Comparison of ENCODE assay signal across 21 cellular contexts in the genomic region with DNA sequence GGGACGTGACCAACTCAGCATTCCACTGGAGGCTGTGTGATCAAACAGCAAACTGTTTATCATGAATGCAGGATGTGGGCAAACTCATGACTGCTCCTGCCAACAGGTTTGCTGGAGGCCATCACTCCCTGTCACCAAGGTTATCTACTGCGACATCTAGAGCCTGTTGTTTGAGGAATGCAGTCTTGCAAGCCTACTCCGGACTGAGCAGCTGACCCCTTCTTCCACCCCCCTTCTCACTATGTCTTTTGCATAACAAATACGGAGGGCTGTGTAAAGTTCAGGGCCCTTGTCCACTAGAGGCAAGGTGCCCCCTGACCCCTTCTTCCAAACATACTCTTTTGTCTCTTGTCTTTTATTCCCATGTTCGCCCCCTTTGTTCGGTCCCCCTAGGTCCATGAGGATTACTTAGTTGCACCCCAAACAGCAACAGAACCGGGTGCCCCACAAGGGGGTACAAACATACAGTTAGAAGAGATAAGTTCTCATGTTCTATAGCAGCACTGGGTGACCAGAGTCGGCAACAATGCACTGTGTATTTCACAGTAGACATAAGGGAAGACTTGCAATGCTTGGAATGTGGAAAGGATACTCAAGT. TPM values are rescaled to one million over a fixed set of nuclear protein-coding genes. Genes with fewer than 3 reads are reported as not detected.
DNase-seq lines count a peak whose midpoint lies in the region; ATAC-seq lines count a peak whose summit lies in the region.
"Had no signal": no experiment of that assay in that cellular context is flagged by ENCODE, and none has a peak within 500 bp of the region (broad histone marks: within the 10 kb centered on the region; RNA-seq: fewer than 3 reads in every experiment).

No MANE protein-coding gene starts in this region.

- H3K9me3 ChIP-seq in naive thymus-derived CD4-positive, alpha-beta T cell (ENCODE audit: control insufficient read depth in 2 of 3, low read length in 3 of 3): no peaks in the 10 kb centered on the region
- H3K9me3 ChIP-seq in Karpas-422 (ENCODE audit: low read length): no peaks in the 10 kb centered on the region; the same call in 1 of the 2 replicates
- H3K9me3 ChIP-seq: adrenal gland, colonic mucosa, ovary, right lobe of liver had no signal

- H3K4me3 ChIP-seq in naive thymus-derived CD4-positive, alpha-beta T cell (ENCODE audit: low read length): no peak overlapping the region
- no peak overlapping the region for H3K4me3 ChIP-seq in Karpas-422 (ENCODE audit: low read length)
- H3K4me3 ChIP-seq: adrenal gland, colonic mucosa, ovary, right lobe of liver had no signal

- H3K27me3 ChIP-seq in naive thymus-derived CD4-positive, alpha-beta T cell (ENCODE audit: control insufficient read depth in 2 of 2, insufficient read depth in 2 of 2, low read length in 2 of 2): no peaks in the 10 kb centered on the region
- no peaks in the 10 kb centered on the region for H3K27me3 ChIP-seq in Karpas-422 (ENCODE audit: low read length)
- H3K27me3 ChIP-seq: adrenal gland, colonic mucosa, ovary, right lobe of liver had no signal

- H3K27ac ChIP-seq in naive thymus-derived CD4-positive, alpha-beta T cell (ENCODE audit: low read depth, low read length): no peak overlapping the region
- no peak overlapping the region for H3K27ac ChIP-seq in Karpas-422 (ENCODE audit: low read length)
- H3K27ac ChIP-seq: adrenal gland, colonic mucosa, ovary, right lobe of liver had no signal

- no peaks in the 10 kb centered on the region for H3K9me2 ChIP-seq in Karpas-422 (replicated peaks; ENCODE audit: insufficient read depth, low read length)

- no peaks in the 10 kb centered on the region for H3K79me2 ChIP-seq in Karpas-422 (ENCODE audit: low read length)

- POLR2A ChIA-PET in naive thymus-derived CD4-positive, alpha-beta T cell (lab: Charles Lee): no interaction called here

- no peaks in the 10 kb centered on the region for H3K4me1 Mint-ChIP-seq in activated CD8-positive, alpha-beta memory T cell treated with anti-CD3 and anti-CD28 coated beads, Interleukin-2, amount 10 ng/mL, durations not matched to agents 7 days and 5 days
- H3K4me1 Mint-ChIP-seq in naive thymus-derived CD4-positive, alpha-beta T cell: peaks cover 5 to 25% (median 5%) of the 10 kb centered on the region in 7 donors

- ATAC-seq in activated CD8-positive, alpha-beta memory T cell treated with anti-CD3 and anti-CD28 coated beads, Interleukin-2, amount 10 ng/mL, durations not matched to agents 7 days and 5 days: no peak
- ATAC-seq in naive thymus-derived CD4-positive, alpha-beta T cell: no peak
- ATAC-seq: activated CD4-positive, alpha-beta T cell treated with anti-CD3 and anti-CD28 coated beads for 36 hours; right lobe of liver had no signal

- H3K4me1 ChIP-seq in naive thymus-derived CD4-positive, alpha-beta T cell (ENCODE audit: control insufficient read depth in 2 of 2, insufficient read depth in 2 of 2, low read length in 2 of 2): no peaks in the 10 kb centered on the region
- H3K4me1 ChIP-seq in Karpas-422 (ENCODE audit: low read length): no peaks in the 10 kb centered on the region
- H3K4me1 ChIP-seq: adrenal gland, colonic mucosa, right lobe of liver had no signal

- H3K36me3 ChIP-seq in naive thymus-derived CD4-positive, alpha-beta T cell (ENCODE audit: control insufficient read depth in 2 of 3, insufficient read depth in 3 of 3, low read length in 3 of 3): peaks cover 0 to 12% (median 0%) of the 10 kb centered on the region in 3 experiments
- H3K36me3 ChIP-seq in Karpas-422 (ENCODE audit: insufficient read depth, low read length): no peaks in the 10 kb centered on the region
- H3K36me3 ChIP-seq: adrenal gland, colonic mucosa, ovary, right lobe of liver had no signal

- H3K9ac ChIP-seq in Karpas-422 (ENCODE audit: low read length): no peak overlapping the region

- intact Hi-C loops in naive thymus-derived CD4-positive, alpha-beta T cell (cut with micrococcal nuclease): no loop called here

- H4K20me1 ChIP-seq in Karpas-422 (ENCODE audit: insufficient read depth, low read depth, low read length): no peaks in the 10 kb centered on the region

- H3K27me3 Mint-ChIP-seq in activated CD8-positive, alpha-beta memory T cell treated with anti-CD3 and anti-CD28 coated beads, Interleukin-2, amount 10 ng/mL, durations not matched to agents 7 days and 5 days: no peaks in the 10 kb centered on the region
- H3K27me3 Mint-ChIP-seq in naive thymus-derived CD4-positive, alpha-beta T cell: no peaks in the 10 kb centered on the region
- H3K27me3 Mint-ChIP-seq: activated CD4-positive, alpha-beta T cell treated with anti-CD3 and anti-CD28 coated beads for 36 hours; CD4-positive, CD25-positive, alpha-beta regulatory T cell had no signal

- CTCF ChIA-PET in activated CD8-positive, alpha-beta memory T cell treated with anti-CD3 and anti-CD28 coated beads, Interleukin-2, amount 10 ng/mL, durations not matched to agents 7 days and 5 days (lab: Charles Lee): no interaction called here
- CTCF ChIA-PET in naive thymus-derived CD4-positive, alpha-beta T cell (lab: Charles Lee): interaction anchor here (0.6 kb wide), 1 partner anchor 197 kb away, joined by 3 read pairs; no protein-coding TSS in a partner anchor

- peaks cover 63% of the 10 kb centered on the region for H3K36me3 Mint-ChIP-seq in activated CD8-positive, alpha-beta memory T cell treated with anti-CD3 and anti-CD28 coated beads, Interleukin-2, amount 10 ng/mL, durations not matched to agents 7 days and 5 days
- H3K36me3 Mint-ChIP-seq in naive thymus-derived CD4-positive, alpha-beta T cell: peaks cover 15 to 63% (median 49%) of the 10 kb centered on the region in 5 donors

- H3K9me3 Mint-ChIP-seq in activated CD8-positive, alpha-beta memory T cell treated with anti-CD3 and anti-CD28 coated beads, Interleukin-2, amount 10 ng/mL, durations not matched to agents 7 days and 5 days (ENCODE audit: low read depth): peaks cover 12% of the 10 kb centered on the region
- peaks cover 0 to 19% (median 0%) of the 10 kb centered on the region in 11 donors for H3K9me3 Mint-ChIP-seq in naive thymus-derived CD4-positive, alpha-beta T cell

- H3K4me3 Mint-ChIP-seq in activated CD8-positive, alpha-beta memory T cell treated with anti-CD3 and anti-CD28 coated beads, Interleukin-2, amount 10 ng/mL, durations not matched to agents 7 days and 5 days: no peak overlapping the region
- H3K4me3 Mint-ChIP-seq in naive thymus-derived CD4-positive, alpha-beta T cell: peak overlapping the region in 1 of 10 donors; percentile 4
- H3K4me3 Mint-ChIP-seq: activated CD4-positive, alpha-beta T cell treated with anti-CD3 and anti-CD28 coated beads for 36 hours; CD4-positive, CD25-positive, alpha-beta regulatory T cell had no signal

- H2AFZ ChIP-seq in Karpas-422 (ENCODE audit: low read length): no peak overlapping the region

- H3K27ac Mint-ChIP-seq in activated CD8-positive, alpha-beta memory T cell treated with anti-CD3 and anti-CD28 coated beads, Interleukin-2, amount 10 ng/mL, durations not matched to agents 7 days and 5 days: no peak overlapping the region
- peak overlapping the region in 6 of 9 donors; percentile 0 to 79 (median 28) for H3K27ac Mint-ChIP-seq in naive thymus-derived CD4-positive, alpha-beta T cell
- H3K27ac Mint-ChIP-seq: activated CD4-positive, alpha-beta T cell treated with anti-CD3 and anti-CD28 coated beads for 36 hours; CD4-positive, CD25-positive, alpha-beta regulatory T cell had no signal

- DNase-seq in A172 (ENCODE audit: low spot score): peak; percentile 46
- peak; percentile 22 for DNase-seq in EH (ENCODE audit: low read depth)
- peak; percentile 27 for DNase-seq in activated CD8-positive, alpha-beta memory T cell treated with anti-CD3 and anti-CD28 coated beads, Interleukin-2, amount 10 ng/mL, durations not matched to agents 7 days and 5 days
- peak in 3 of 9 donors; percentile 8 to 29 (median 20) for DNase-seq in naive thymus-derived CD4-positive, alpha-beta T cell
- DNase-seq in T-helper 9 cell: no peak
- DNase-seq in Karpas-422: no peak
- DNase-seq in activated gamma-delta T cell treated with Interleukin-2 at 50 U/mL for 16 hours: no peak
- DNase-seq: activated CD4-positive, alpha-beta T cell treated with anti-CD3 and anti-CD28 coated beads for 36 hours; activated gamma-delta T cell; CD4-positive, CD25-positive, alpha-beta regulatory T cell; colonic mucosa; DMS 273 treated with DMSO at 0.1 percent for 48 hours; GOT3; MM.1S; NCI-H1436 treated with DMSO at 0.1 percent for 48 hours; NCI-H526; RPMI8226; substantia nigra had no signal

- H3K4me2 ChIP-seq in Karpas-422 (ENCODE audit: low read depth, low read length, poor library complexity, severe bottlenecking): no peak overlapping the region

RNA-seq across cellular contexts. Expression of gene MEAK7, which starts 28.7 kb away (rescaled TPM):
- total RNA-seq in A172 (2014; rRNA removed; shearing (Covaris generic)): 21.0 and 28.4 TPM in 2 replicates
- total RNA-seq in activated CD8-positive, alpha-beta memory T cell treated with anti-CD3 and anti-CD28 coated beads, Interleukin-2, amount 10 ng/mL, durations not matched to agents 7 days and 5 days: 10 to 100 TPM; 37.9 to 73.9 TPM
- total RNA-seq in naive thymus-derived CD4-positive, alpha-beta T cell: 10 to 100 TPM in 2 of 5 experiments, 1 to 10 TPM in 3; 6.3 to 56.1 (median 9.3) TPM
- 1 to 10 TPM; 4.0 to 9.3 TPM for polyA plus RNA-seq in naive thymus-derived CD4-positive, alpha-beta T cell
- total RNA-seq in Karpas-422 (2014; rRNA removed; shearing (Covaris generic); ENCODE audit: low replicate concordance): 8.7 and 10.7 TPM in 2 replicates

Comparison
In these comparisons a context has a peak if more than half of its experiments do, and no peak if none do; other contexts are left out.
1. DNase-seq: peak in A172 (single experiment), EH (single experiment) and activated CD8-positive, alpha-beta memory T cell treated with anti-CD3 and anti-CD28 coated beads, Interleukin-2, amount 10 ng/mL, durations not matched to agents 7 days and 5 days (single experiment); none in T-helper 9 cell (single experiment), Karpas-422 (single experiment) and activated gamma-delta T cell treated with Interleukin-2 at 50 U/mL for 16 hours (single experiment).